ENCODE assay signal across 21 cellular contexts in genomic region chr18:48314694-48315093, GRCh38.
A peak's percentile ranks its signal among the peaks of the same experiment; 100 is the strongest.
DNase-seq lines count a peak whose midpoint lies in the region; ATAC-seq lines count a peak whose summit lies in the region.
"Had no signal": no experiment of that assay in that cellular context is flagged by ENCODE, and none has a peak within 500 bp of the region (broad histone marks: within the 10 kb centered on the region; RNA-seq: fewer than 3 reads in every experiment).

No MANE protein-coding gene starts in this region.

- peak; percentile 80 for DNase-seq in DMS79 treated with DMSO at 0.1 percent for 48 hours (lab: John Stamatoyannopoulos, UW)
- DNase-seq in NCI-H1105 (lab: John Stamatoyannopoulos, UW) = peak; percentile 68
- peak; percentile 99 for DNase-seq in NCI-H69 (lab: John Stamatoyannopoulos, UW)
- DNase-seq in left kidney (ENCODE audit: low read depth, low spot score) = peak; percentile 43
- DNase-seq in activated CD4-positive, alpha-beta T cell treated with anti-CD3 and anti-CD28 coated beads, Interleukin-2, amount 50 U/mL, for 4 hours = no peak
- DNase-seq in stimulated activated naive CD8-positive, alpha-beta T cell treated with anti-CD3 and anti-CD28 coated beads, Interleukin-15, Interleukin-2, amounts not matched to agents 100 U/mL and 50 U/mL, for 24 hours = no peak
- DNase-seq: activated CD4-positive, alpha-beta memory T cell treated with anti-CD3 and anti-CD28 coated beads, Interleukin-2, amount 10 ng/mL, durations not matched to agents 7 days and 5 days; activated naive CD4-positive, alpha-beta T cell; amygdala; CD4-positive, alpha-beta T cell; DND-41; erythroblast; foreskin keratinocyte; IMR-90; kidney; NCI-H2029; NK-92 treated with Interleukin-12 subunit alpha and Interleukin-12 subunit beta, amount 100 ng/mL, for 24 hours; T-helper 2 cell had no signal

- ATAC-seq in GM19328 (IDR thresholded peaks at IDR 0.05; ENCODE audit: unreplicated experiment) (no peak), HG02588 (IDR thresholded peaks at IDR 0.05; ENCODE audit: unreplicated experiment) (no peak)
- ATAC-seq in stimulated activated naive CD8-positive, alpha-beta T cell treated with anti-CD3 and anti-CD28 coated beads, Interleukin-15, Interleukin-2, amounts not matched to agents 100 U/mL and 50 U/mL, for 24 hours = no peak
- ATAC-seq: foreskin keratinocyte, HCT116 had no signal

Comparison
In these comparisons a context has a peak if more than half of its experiments do, and no peak if none do; other contexts are left out.
1. DNase-seq: peak in DMS79 treated with DMSO at 0.1 percent for 48 hours (single experiment), NCI-H1105 (single experiment), NCI-H69 (single experiment) and left kidney (single experiment); none in activated CD4-positive, alpha-beta T cell treated with anti-CD3 and anti-CD28 coated beads, Interleukin-2, amount 50 U/mL, for 4 hours (0 of 2) and stimulated activated naive CD8-positive, alpha-beta T cell treated with anti-CD3 and anti-CD28 coated beads, Interleukin-15, Interleukin-2, amounts not matched to agents 100 U/mL and 50 U/mL, for 24 hours (single experiment).